Comparison of ENCODE assay signal across 9 cellular contexts in genomic region chr3:186193534-186194450, GRCh38.
DNase-seq lines count a peak whose midpoint lies in the region; ATAC-seq and TF ChIP-seq lines count a peak whose summit lies in the region.
"Had no signal": no experiment of that assay in that cellular context is flagged by ENCODE, and none has a peak within 500 bp of the region (broad histone marks: within the 10 kb centered on the region; RNA-seq: fewer than 3 reads in every experiment).

No MANE protein-coding gene starts in this region.

- H3K18ac ChIP-seq in mesenchymal stem cell (ENCODE audit: low read depth in 1 of 2, low read length in 2 of 2) = no peak overlapping the region

- 4% methylated on average over 69 of the region's 75 CpGs for WGBS in mesenchymal stem cell

- no peaks in the 10 kb centered on the region for H3K9me3 Mint-ChIP-seq in activated T-cell treated with anti-CD3 and anti-CD28 coated beads, Interleukin-2, amount 50 U/mL, for 4 hours

- H2BK12ac ChIP-seq in mesenchymal stem cell (ENCODE audit: low read length in 2 of 2) = no peak overlapping the region

- no peaks in the 10 kb centered on the region for H3K36me3 Mint-ChIP-seq in activated T-cell treated with anti-CD3 and anti-CD28 coated beads, Interleukin-2, amount 50 U/mL, for 4 hours (ENCODE audit: insufficient read depth)

- peaks cover 45% of the 10 kb centered on the region for H3K27me3 Mint-ChIP-seq in activated T-cell treated with anti-CD3 and anti-CD28 coated beads, Interleukin-2, amount 50 U/mL, for 4 hours (ENCODE audit: low read depth)

- no peaks in the 10 kb centered on the region for H3K4me1 ChIP-seq in endocrine pancreas (ENCODE audit: control insufficient read depth, insufficient read depth, low read length)
- peaks cover 13% of the 10 kb centered on the region for H3K4me1 ChIP-seq in mesenchymal stem cell (ENCODE audit: control insufficient read depth, insufficient read depth, low read depth, low read length)
- H3K4me1 ChIP-seq in thoracic aorta (ENCODE audit: control insufficient read depth in 1 of 2, low read depth in 2 of 2) = peaks cover 0 to 8% of the 10 kb centered on the region in 2 donors
- H3K4me1 ChIP-seq: BE2C had no signal

- H3K23ac ChIP-seq in mesenchymal stem cell (ENCODE audit: low read length in 2 of 2) = peak overlapping the region in 1 of 2 experiments; percentile 86

- H3K14ac ChIP-seq in mesenchymal stem cell (ENCODE audit: low read length in 2 of 2) = peak overlapping the region in 1 of 2 experiments; percentile 29

- peaks cover 6% of the 10 kb centered on the region for H3K4me1 Mint-ChIP-seq in activated T-cell treated with anti-CD3 and anti-CD28 coated beads, Interleukin-2, amount 50 U/mL, for 4 hours (ENCODE audit: low read depth)

- H2BK5ac ChIP-seq in mesenchymal stem cell (ENCODE audit: low read depth, low read length, poor library complexity, severe bottlenecking) = no peak overlapping the region

- H3K9me3 ChIP-seq in endocrine pancreas (ENCODE audit: control insufficient read depth, low read length) (no peaks in the 10 kb centered on the region), mesenchymal stem cell (ENCODE audit: control insufficient read depth, low read length) (no peaks in the 10 kb centered on the region), thoracic aorta (no peaks in the 10 kb centered on the region)
- H3K9me3 ChIP-seq: BE2C had no signal

- TF ChIP-seq CTCF in thoracic aorta (IDR thresholded peaks at IDR 0.05) = no peak

- H2AK5ac ChIP-seq in mesenchymal stem cell (ENCODE audit: low read length, severe bottlenecking) = no peak overlapping the region

- H3K4me3 ChIP-seq in endocrine pancreas (ENCODE audit: control insufficient read depth, insufficient read depth, low read length) = no peak overlapping the region
- peak overlapping the region; percentile 44 to 70 for H3K4me3 ChIP-seq in mesenchymal stem cell (ENCODE audit: insufficient read depth in 1 of 2, low read depth in 1 of 2, low read length in 2 of 2)
- peak overlapping the region; percentile 57 for H3K4me3 ChIP-seq in thoracic aorta

- H4K8ac ChIP-seq in mesenchymal stem cell (ENCODE audit: low read length) = no peak overlapping the region

- H3K9ac ChIP-seq in endocrine pancreas (ENCODE audit: control insufficient read depth, insufficient read depth, low read length) (peak overlapping the region; percentile 62), mesenchymal stem cell (ENCODE audit: low read length) (peak overlapping the region; percentile 54)

- no peak overlapping the region for H3K4me3 Mint-ChIP-seq in activated T-cell treated with anti-CD3 and anti-CD28 coated beads, Interleukin-2, amount 50 U/mL, for 4 hours

- no peak overlapping the region for H2BK15ac ChIP-seq in mesenchymal stem cell (ENCODE audit: low read depth, poor library complexity, severe bottlenecking)

- no peak overlapping the region for H2BK120ac ChIP-seq in mesenchymal stem cell (ENCODE audit: low read depth, low read length)

- peak overlapping the region; percentile 76 for H3K4me2 ChIP-seq in mesenchymal stem cell (ENCODE audit: low read length, poor library complexity, severe bottlenecking)

- DNase-seq in activated T-cell treated with anti-CD3 and anti-CD28 coated beads, Interleukin-2, amount 50 U/mL, for 4 hours = no peak
- no peak for DNase-seq in activated T-cell treated with anti-CD3 and anti-CD28 coated beads, Interleukin-2, amount 50 U/mL, for 48 hours
- peak; percentile 31 for DNase-seq in mesenchymal stem cell
- DNase-seq in thoracic aorta (ENCODE audit: low spot score) = no peak
- no peak for DNase-seq in SIG-M5 treated with dmso at 0.1 percent for 504 hours (lab: John Stamatoyannopoulos, UW; ENCODE audit: unreplicated experiment)
- no peak for DNase-seq in amniotic stem cell (lab: John Stamatoyannopoulos, UW)
- DNase-seq in COLO668 (lab: John Stamatoyannopoulos, UW; ENCODE audit: unreplicated experiment) = no peak
- DNase-seq: BE2C had no signal

- H2AFZ ChIP-seq in mesenchymal stem cell (ENCODE audit: low read depth, low read length) = peak overlapping the region; percentile 80

- peak; percentile 18 to 34 for ATAC-seq in activated T-cell treated with anti-CD3 and anti-CD28 coated beads, Interleukin-2, amount 50 U/mL, for 4 hours
- no peak for ATAC-seq in thoracic aorta (ENCODE audit: insufficient number of reproducible peaks, low FRiP score, low read depth)

- H3K27me3 ChIP-seq in endocrine pancreas (ENCODE audit: control insufficient read depth, insufficient read depth, low read length) = no peaks in the 10 kb centered on the region
- peaks cover 57 to 81% of the 10 kb centered on the region in 2 experiments for H3K27me3 ChIP-seq in mesenchymal stem cell (ENCODE audit: control insufficient read depth in 1 of 2, insufficient read depth in 1 of 2, low read length in 2 of 2)
- no peaks in the 10 kb centered on the region for H3K27me3 ChIP-seq in thoracic aorta (replicated peaks; ENCODE audit: insufficient read depth)
- H3K27me3 ChIP-seq: BE2C had no signal

- H4K91ac ChIP-seq in mesenchymal stem cell (ENCODE audit: low read length) = no peak overlapping the region

- no peaks in the 10 kb centered on the region for H3K79me1 ChIP-seq in mesenchymal stem cell (replicated peaks; ENCODE audit: low read length, poor library complexity, severe bottlenecking)

- no peak overlapping the region for H3K4ac ChIP-seq in mesenchymal stem cell (ENCODE audit: low read depth in 1 of 2, low read length in 2 of 2)

- no peaks in the 10 kb centered on the region for H3K36me3 ChIP-seq in endocrine pancreas (ENCODE audit: control insufficient read depth, insufficient read depth, low read length)
- no peaks in the 10 kb centered on the region for H3K36me3 ChIP-seq in mesenchymal stem cell (ENCODE audit: control insufficient read depth in 1 of 2, insufficient read depth in 2 of 2, low read depth in 1 of 2, low read length in 2 of 2)
- H3K36me3 ChIP-seq in thoracic aorta = no peaks in the 10 kb centered on the region
- H3K36me3 ChIP-seq: BE2C had no signal

- no peak overlapping the region for H3K27ac ChIP-seq in mesenchymal stem cell (ENCODE audit: low read length, poor library complexity, severe bottlenecking)
- no peak overlapping the region for H3K27ac ChIP-seq in thoracic aorta
